Comparison of ENCODE assay signal across 16 cellular contexts in genomic region chr15:31049682-31050606, GRCh38. TPM values are rescaled to one million over a fixed set of nuclear protein-coding genes. Genes with fewer than 3 reads are reported as not detected.
DNase-seq lines count a peak whose midpoint lies in the region; ATAC-seq and TF ChIP-seq lines count a peak whose summit lies in the region.
"Had no signal": no experiment of that assay in that cellular context is flagged by ENCODE, and none has a peak within 500 bp of the region (broad histone marks: within the 10 kb centered on the region; RNA-seq: fewer than 3 reads in every experiment).

No MANE protein-coding gene starts in this region.

- H3K27me3 ChIP-seq in foreskin keratinocyte = no peaks in the 10 kb centered on the region

- TF ChIP-seq CTCF in OCI-LY7 (conservative IDR thresholded peaks at IDR 0.05; ENCODE audit: low read length) (no peak), foreskin keratinocyte (conservative IDR thresholded peaks at IDR 0.05) (no peak)

- H3K36me3 Mint-ChIP-seq in activated CD8-positive, alpha-beta memory T cell treated with anti-CD3 and anti-CD28 coated beads, Interleukin-2, amount 10 ng/mL, durations not matched to agents 7 days and 5 days = no peaks in the 10 kb centered on the region
- no peaks in the 10 kb centered on the region for H3K36me3 Mint-ChIP-seq in stimulated activated memory B cell treated with anti-CD40 and anti-IgM and Interleukin-4, amounts not matched to agents 10 μg/mL and 1 μg/mL and 100 μg/mL, for 72 hours

- H3K4me3 Mint-ChIP-seq in activated CD8-positive, alpha-beta memory T cell treated with anti-CD3 and anti-CD28 coated beads, Interleukin-2, amount 10 ng/mL, durations not matched to agents 7 days and 5 days = no peak overlapping the region
- no peak overlapping the region for H3K4me3 Mint-ChIP-seq in stimulated activated memory B cell treated with anti-CD40 and anti-IgM and Interleukin-4, amounts not matched to agents 10 μg/mL and 1 μg/mL and 100 μg/mL, for 72 hours

- no peaks in the 10 kb centered on the region for H3K9me2 ChIP-seq in OCI-LY7 (ENCODE audit: insufficient read depth, low read length)

- DNase-seq in activated CD8-positive, alpha-beta memory T cell treated with anti-CD3 and anti-CD28 coated beads, Interleukin-2, amount 10 ng/mL, durations not matched to agents 7 days and 5 days = no peak
- no peak for DNase-seq in activated CD8-positive, alpha-beta memory T cell treated with anti-CD3 and anti-CD28 coated beads for 24 hours
- DNase-seq in OCI-LY7 (ENCODE audit: low spot score) (peak; percentile 8), foreskin keratinocyte (peak in 1 of 2 donors; percentile 16), NCI-H1417 (lab: John Stamatoyannopoulos, UW) (no peak), NCI-H2171 (lab: John Stamatoyannopoulos, UW) (no peak)
- DNase-seq: activated CD4-positive, CD25-positive, alpha-beta regulatory T cell; activated T-cell treated with anti-CD3 and anti-CD28 coated beads for 4 hours; Caco-2; mesendoderm; NCI-H146; NCI-H510A treated with DMSO at 0.1 percent for 48 hours had no signal

- intact Hi-C loops in OCI-LY7 (cut with micrococcal nuclease; ENCODE audit: unreplicated experiment) = no loop called here

- BruUV-seq in OCI-LY7 (replicated peaks; lab: Mats Ljungman, UMichigan) = no TSS peak

- no peaks in the 10 kb centered on the region for H3K36me3 ChIP-seq in OCI-LY7 (ENCODE audit: insufficient read depth, low read length)
- H3K36me3 ChIP-seq: thoracic aorta had no signal

- peak overlapping the region; percentile 83 for H2AFZ ChIP-seq in OCI-LY7 (ENCODE audit: low read length)

- H3K4me2 ChIP-seq in OCI-LY7 (ENCODE audit: low read length) = peak overlapping the region; percentile 36; the same call in 1 of the 2 replicates

- peak overlapping the region; percentile 16 for H3K27ac Mint-ChIP-seq in activated CD8-positive, alpha-beta memory T cell treated with anti-CD3 and anti-CD28 coated beads, Interleukin-2, amount 10 ng/mL, durations not matched to agents 7 days and 5 days
- peak overlapping the region; percentile 70 for H3K27ac Mint-ChIP-seq in stimulated activated memory B cell treated with anti-CD40 and anti-IgM and Interleukin-4, amounts not matched to agents 10 μg/mL and 1 μg/mL and 100 μg/mL, for 72 hours

- H3K27ac ChIP-seq in OCI-LY7 (ENCODE audit: low read depth, low read length, poor library complexity, severe bottlenecking) = no peak overlapping the region
- H3K27ac ChIP-seq in foreskin keratinocyte = no peak overlapping the region
- H3K27ac ChIP-seq: thoracic aorta had no signal

- H3K9me3 Mint-ChIP-seq in activated CD8-positive, alpha-beta memory T cell treated with anti-CD3 and anti-CD28 coated beads, Interleukin-2, amount 10 ng/mL, durations not matched to agents 7 days and 5 days (ENCODE audit: low read depth) = no peaks in the 10 kb centered on the region
- H3K9me3 Mint-ChIP-seq in stimulated activated memory B cell treated with anti-CD40 and anti-IgM and Interleukin-4, amounts not matched to agents 10 μg/mL and 1 μg/mL and 100 μg/mL, for 72 hours = no peaks in the 10 kb centered on the region

- H3K4me1 Mint-ChIP-seq in activated CD8-positive, alpha-beta memory T cell treated with anti-CD3 and anti-CD28 coated beads, Interleukin-2, amount 10 ng/mL, durations not matched to agents 7 days and 5 days = peaks cover 5% of the 10 kb centered on the region
- peaks cover 38% of the 10 kb centered on the region for H3K4me1 Mint-ChIP-seq in stimulated activated memory B cell treated with anti-CD40 and anti-IgM and Interleukin-4, amounts not matched to agents 10 μg/mL and 1 μg/mL and 100 μg/mL, for 72 hours

- H3K4me3 ChIP-seq in OCI-LY7 (ENCODE audit: low read depth, low read length, poor library complexity, severe bottlenecking) = no peak overlapping the region
- H3K4me3 ChIP-seq: thoracic aorta had no signal

- CTCF ChIA-PET in activated CD8-positive, alpha-beta memory T cell treated with anti-CD3 and anti-CD28 coated beads, Interleukin-2, amount 10 ng/mL, durations not matched to agents 7 days and 5 days (lab: Charles Lee) = interaction anchor here (1.2 kb wide), 1 partner anchor 36 kb away, joined by 5 read pairs; no protein-coding TSS in a partner anchor
- CTCF ChIA-PET in OCI-LY7 (lab: Charles Lee; ENCODE audit: unreplicated experiment) = no interaction called here

- POLR2A ChIA-PET in OCI-LY7 (lab: Charles Lee) = interaction anchor here (1.2 to 2.1 kb wide), 2 partner anchors 10 to 11 kb away, joined by 3 to 6 read pairs; no protein-coding TSS in a partner anchor

- peaks cover 6% of the 10 kb centered on the region for H3K4me1 ChIP-seq in OCI-LY7 (ENCODE audit: insufficient read depth, low read length, poor library complexity, severe bottlenecking)
- H3K4me1 ChIP-seq in foreskin keratinocyte = no peaks in the 10 kb centered on the region

- no peaks in the 10 kb centered on the region for H3K9me3 ChIP-seq in OCI-LY7 (ENCODE audit: low read length)
- H3K9me3 ChIP-seq: Caco-2, thoracic aorta had no signal

- H4K20me1 ChIP-seq in OCI-LY7 (ENCODE audit: insufficient read depth, low read length) = no peaks in the 10 kb centered on the region

- no peak for ATAC-seq in activated CD8-positive, alpha-beta memory T cell treated with anti-CD3 and anti-CD28 coated beads, Interleukin-2, amount 10 ng/mL, durations not matched to agents 7 days and 5 days
- ATAC-seq in foreskin keratinocyte (peak; percentile 54), HG02642 (IDR thresholded peaks at IDR 0.05; ENCODE audit: poor library complexity, unreplicated experiment) (no peak)
- ATAC-seq in stimulated activated memory B cell treated with anti-CD40 and anti-IgM and Interleukin-4, amounts not matched to agents 10 μg/mL and 1 μg/mL and 100 μg/mL, for 72 hours = peak; percentile 54

- no peaks in the 10 kb centered on the region for H3K79me2 ChIP-seq in OCI-LY7 (ENCODE audit: insufficient read depth, low read depth, low read length)

- H3K27me3 Mint-ChIP-seq in activated CD8-positive, alpha-beta memory T cell treated with anti-CD3 and anti-CD28 coated beads, Interleukin-2, amount 10 ng/mL, durations not matched to agents 7 days and 5 days = peaks cover 11% of the 10 kb centered on the region
- H3K27me3 Mint-ChIP-seq in stimulated activated memory B cell treated with anti-CD40 and anti-IgM and Interleukin-4, amounts not matched to agents 10 μg/mL and 1 μg/mL and 100 μg/mL, for 72 hours = no peaks in the 10 kb centered on the region

RNA-seq across cellular contexts. Expression of gene TRPM1, which starts 51.6 kb away (rescaled TPM):
- total RNA-seq in activated CD8-positive, alpha-beta memory T cell treated with anti-CD3 and anti-CD28 coated beads, Interleukin-2, amount 10 ng/mL, durations not matched to agents 7 days and 5 days = under 1 TPM in 1 of 2 experiments, not detected in 1; 0.06 TPM
- 0.13 TPM in 1 of 2 replicates, not detected in the other for total RNA-seq in OCI-LY7 (2014; rRNA removed; shearing (Covaris generic))
- not detected in 2 replicates for total RNA-seq in OCI-LY7 (2022)
- not detected in 2 replicates for total RNA-seq in foreskin keratinocyte
- polyA plus RNA-seq in foreskin keratinocyte = 0.03 TPM in 1 of 2 replicates, not detected in the other
- total RNA-seq: Caco-2, osteocyte, thoracic aorta had no signal

RNA-seq across cellular contexts. Expression of gene MTMR10, which starts 58.5 kb away (rescaled TPM):
- total RNA-seq in activated CD8-positive, alpha-beta memory T cell treated with anti-CD3 and anti-CD28 coated beads, Interleukin-2, amount 10 ng/mL, durations not matched to agents 7 days and 5 days = 10 to 100 TPM; 19.9 to 21.4 TPM
- total RNA-seq in OCI-LY7 (2014; rRNA removed; shearing (Covaris generic)) = 5.6 and 10.5 TPM in 2 replicates
- total RNA-seq in OCI-LY7 (2022) (15.4 and 21.8 TPM in 2 replicates), foreskin keratinocyte (11.5 and 13.8 TPM in 2 replicates)
- polyA plus RNA-seq in foreskin keratinocyte = 2.7 and 3.9 TPM in 2 replicates

Comparison
In these comparisons a context has a peak if more than half of its experiments do, and no peak if none do; other contexts are left out.
1. ATAC-seq: peak in foreskin keratinocyte (single experiment) and stimulated activated memory B cell treated with anti-CD40 and anti-IgM and Interleukin-4, amounts not matched to agents 10 μg/mL and 1 μg/mL and 100 μg/mL, for 72 hours (single experiment); none in activated CD8-positive, alpha-beta memory T cell treated with anti-CD3 and anti-CD28 coated beads, Interleukin-2, amount 10 ng/mL, durations not matched to agents 7 days and 5 days (single experiment) and HG02642 (single experiment).